In genomic region chr3:128380719-128381118, GRCh38 we compare ENCODE assay signal across 1 cellular context.
TF ChIP-seq lines count a peak whose summit lies in the region.

No MANE protein-coding gene starts in this region.

TF ChIP-seq in K562, 482 proteins besides CTCF, POLR2A, EP300 and RAD21 (continued from another document):
- TF ChIP-seq E2F1 (CRISPR knock-in tag; IDR thresholded peaks at IDR 0.05) = no peak
- no peak for TF ChIP-seq SMARCA5 (IDR thresholded peaks at IDR 0.05)
